16 cellular contexts compared by ENCODE assay signal in the genomic region with DNA sequence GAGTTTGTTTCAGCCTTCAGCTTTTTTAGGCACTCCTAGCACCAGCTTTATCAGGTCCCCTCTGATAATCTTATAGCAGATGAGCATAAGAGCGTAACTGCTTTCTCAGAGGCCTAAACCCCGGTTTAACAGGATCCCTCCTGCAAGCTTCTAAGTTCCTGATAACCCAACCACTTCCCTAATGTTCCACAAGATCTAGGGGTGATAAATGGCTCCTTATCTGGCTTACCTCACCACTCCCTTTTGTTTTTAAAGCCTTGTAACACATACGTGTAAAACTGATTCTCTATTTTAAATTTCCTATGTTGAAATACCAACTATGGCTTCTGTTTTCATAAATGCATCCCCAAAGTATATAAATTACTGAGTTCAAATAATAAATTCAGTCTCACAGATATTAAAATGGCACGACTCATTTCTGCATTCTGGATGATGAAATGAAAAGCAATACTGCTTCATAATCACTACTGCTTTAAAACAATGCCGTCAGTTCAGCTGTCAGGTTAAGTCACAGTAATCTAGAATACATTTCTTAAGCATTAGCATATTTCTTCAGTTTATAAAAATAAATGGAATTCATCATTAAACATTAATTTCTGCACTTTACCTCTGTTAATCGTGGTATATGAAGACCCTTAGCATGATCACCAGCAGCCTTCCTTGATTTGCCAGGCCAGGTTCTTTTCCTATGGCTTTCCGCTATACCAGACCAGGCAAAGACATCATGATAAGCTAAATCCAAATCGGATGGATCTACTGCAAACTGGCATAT.
DNase-seq lines count a peak whose midpoint lies in the region; ATAC-seq and TF ChIP-seq lines count a peak whose summit lies in the region.
"Had no signal": no experiment of that assay in that cellular context is flagged by ENCODE, and none has a peak within 500 bp of the region (broad histone marks: within the 10 kb centered on the region; RNA-seq: fewer than 3 reads in every experiment).

No MANE protein-coding gene starts in this region.

- no peaks in the 10 kb centered on the region for H3K9me3 ChIP-seq in cardiac muscle cell (ENCODE audit: low read depth)
- no peaks in the 10 kb centered on the region for H3K9me3 ChIP-seq in heart left ventricle

- no peak for TF ChIP-seq POLR2A in heart left ventricle (IDR thresholded peaks at IDR 0.05)

- peak in 1 of 2 donors; percentile 53 for DNase-seq in cardiac muscle cell (ENCODE audit: low read depth in 1 of 2, low spot score in 1 of 2)
- DNase-seq in heart left ventricle, result no peak
- peak; percentile 49 for DNase-seq in SW480 (ENCODE audit: low spot score)
- DNase-seq in fibroblast of villous mesenchyme (ENCODE audit: low read depth), result peak; percentile 50
- DNase-seq in cerebellar nuclear complex (lab: John Stamatoyannopoulos, UW), result no peak
- DNase-seq in NCI-H187 (lab: John Stamatoyannopoulos, UW), result no peak
- no peak for DNase-seq in HFFc6
- DNase-seq: activated CD4-positive, CD25-positive, alpha-beta regulatory T cell treated with anti-CD3 and anti-CD28 coated beads, Interleukin-2, amount 50 U/mL, for 72 hours; GOT3; NCI-H1417; NCI-H69; posterior cingulate gyrus; SHP77 had no signal

- WGBS in heart left ventricle, 4 donors, result 78 to 85% (median 82%) methylated on average over 8 of the region's 8 CpGs

- peaks cover 27% of the 10 kb centered on the region for H3K4me1 Mint-ChIP-seq in HFFc6 (ENCODE audit: low read depth)

- peaks cover 43% of the 10 kb centered on the region for H3K36me3 ChIP-seq in cardiac muscle cell
- peaks cover 0 to 86% (median 61%) of the 10 kb centered on the region in 9 donors for H3K36me3 ChIP-seq in heart left ventricle

- H3K4me1 ChIP-seq in cardiac muscle cell (ENCODE audit: low read depth) (no peaks in the 10 kb centered on the region), heart left ventricle (no peaks in the 10 kb centered on the region)

- H3K4me3 ChIP-seq in cardiac muscle cell, result no peak overlapping the region
- H3K4me3 ChIP-seq in heart left ventricle, result no peak overlapping the region
- no peak overlapping the region for H3K4me3 ChIP-seq in fibroblast of villous mesenchyme (ENCODE audit: low read depth, low read length)

- no peaks in the 10 kb centered on the region for H3K27me3 ChIP-seq in cardiac muscle cell
- no peaks in the 10 kb centered on the region for H3K27me3 ChIP-seq in heart left ventricle

- H3K27ac Mint-ChIP-seq in HFFc6, result no peak overlapping the region
- H3K27ac Mint-ChIP-seq: activated T-helper 17 cell treated with anti-CD3 and anti-CD28 coated beads, Interleukin-2, amount 50 U/mL, for 72 hours had no signal

- H3K27ac ChIP-seq in cardiac muscle cell, result peak overlapping the region; percentile 52
- H3K27ac ChIP-seq in heart left ventricle, result no peak overlapping the region

- TF ChIP-seq CTCF in cardiac muscle cell (IDR thresholded peaks at IDR 0.05; ENCODE audit: low read depth, low read length) (no peak), heart left ventricle (IDR thresholded peaks at IDR 0.05) (no peak), fibroblast of villous mesenchyme (IDR thresholded peaks at IDR 0.05; ENCODE audit: insufficient read depth, low read depth, low read length) (no peak), HFFc6 (IDR thresholded peaks at IDR 0.05) (no peak)

- H3K9me3 Mint-ChIP-seq in HFFc6, result no peaks in the 10 kb centered on the region
- H3K9me3 Mint-ChIP-seq: activated T-helper 17 cell treated with anti-CD3 and anti-CD28 coated beads, Interleukin-2, amount 50 U/mL, for 72 hours had no signal

- intact Hi-C loops in heart left ventricle (cut with DNase I), result no loop called here

- no peak overlapping the region for H3K4me3 Mint-ChIP-seq in HFFc6
- H3K4me3 Mint-ChIP-seq: activated T-helper 17 cell treated with anti-CD3 and anti-CD28 coated beads, Interleukin-2, amount 50 U/mL, for 72 hours had no signal

- no peak for ATAC-seq in heart left ventricle
- ATAC-seq in HG02973 (IDR thresholded peaks at IDR 0.05; ENCODE audit: unreplicated experiment), result no peak
- ATAC-seq: activated T-helper 17 cell treated with anti-CD3 and anti-CD28 coated beads, Interleukin-2, amount 50 U/mL, for 72 hours; esophagus mucosa had no signal

- peaks cover 27% of the 10 kb centered on the region for H3K36me3 Mint-ChIP-seq in HFFc6 (ENCODE audit: low read depth)

- no peaks in the 10 kb centered on the region for H3K27me3 Mint-ChIP-seq in HFFc6 (ENCODE audit: insufficient read depth)
- H3K27me3 Mint-ChIP-seq: activated T-helper 17 cell treated with anti-CD3 and anti-CD28 coated beads, Interleukin-2, amount 50 U/mL, for 72 hours had no signal

Comparison
In these comparisons a context has a peak if more than half of its experiments do, and no peak if none do; other contexts are left out.
1. DNase-seq: peak in SW480 (single experiment) and fibroblast of villous mesenchyme (single experiment); none in heart left ventricle (0 of 5), cerebellar nuclear complex (0 of 2), NCI-H187 (0 of 2) and HFFc6 (single experiment).